Comparison of ENCODE assay signal across 1 cellular context in genomic region chr20:22402990-22403859, GRCh38.
TF ChIP-seq lines count a peak whose summit lies in the region.

No MANE protein-coding gene starts in this region.

TF ChIP-seq in GM12878, 131 proteins besides CTCF, POLR2A, EP300 and RAD21 (continued from another document):
- TF ChIP-seq PRDM15 (CRISPR knock-in tag; IDR thresholded peaks at IDR 0.05) (no peak), JUND (IDR thresholded peaks at IDR 0.05; ENCODE audit: low read depth, low read length) (no peak)
TF ChIP-seq in GM12878: peak in this region for 0.
